ENCODE assay signal across 9 cellular contexts in the genomic region with DNA sequence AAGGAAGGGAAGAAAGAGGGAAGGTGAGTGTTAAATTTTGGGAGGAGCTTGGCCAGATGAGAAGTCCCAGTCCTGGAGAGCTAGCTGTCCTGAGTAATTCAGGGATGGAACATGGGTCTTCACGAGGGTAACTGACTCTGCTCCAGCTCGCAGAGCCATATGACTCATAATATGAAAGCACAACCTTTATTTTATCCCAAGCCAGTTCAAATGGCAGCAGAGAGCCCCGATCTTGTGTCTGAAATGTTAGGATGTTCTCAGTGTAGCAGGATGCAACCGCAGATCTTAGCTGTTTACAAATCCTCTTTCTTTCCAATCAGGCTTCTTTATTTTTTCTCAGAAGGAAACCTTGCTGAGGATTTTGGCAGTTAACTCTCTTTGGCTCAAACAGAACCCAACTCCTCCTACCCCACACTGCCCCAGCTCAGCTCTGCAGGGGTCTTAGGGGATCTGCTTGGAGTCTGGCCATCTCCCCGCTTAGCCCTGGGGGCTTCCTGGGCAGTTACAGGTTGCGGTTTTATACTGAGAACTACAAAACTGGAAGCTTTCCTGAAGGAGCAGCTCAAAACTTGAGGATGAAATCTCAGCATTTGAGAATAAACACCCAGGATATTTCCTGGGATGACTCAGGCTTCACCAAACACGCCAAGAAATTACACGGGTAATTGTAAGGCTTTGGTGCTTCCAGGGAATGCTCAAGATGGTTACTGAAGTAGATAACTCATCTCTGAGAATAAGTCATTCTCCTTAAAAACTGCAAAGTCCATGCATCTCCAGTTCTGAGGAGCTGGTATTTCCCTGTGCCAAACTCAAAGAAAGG.
DNase-seq lines count a peak whose midpoint lies in the region; ATAC-seq and TF ChIP-seq lines count a peak whose summit lies in the region.
"Had no signal": no experiment of that assay in that cellular context is flagged by ENCODE, and none has a peak within 500 bp of the region (broad histone marks: within the 10 kb centered on the region; RNA-seq: fewer than 3 reads in every experiment).

No MANE protein-coding gene starts in this region.

- in situ Hi-C loops in GM13977 (cut with MboI; ENCODE audit: low pct_unique_long_range_greater_than_20kb, low sequenced_read_pairs, unreplicated experiment), result no loop called here

- peak overlapping the region; percentile 76 for H3K4me3 Mint-ChIP-seq in HFFc6

- peak overlapping the region; percentile 88 to 94 for H3K27ac ChIP-seq in breast epithelium
- H3K27ac ChIP-seq in thoracic aorta, result peak overlapping the region; percentile 75 to 77

- H3K27me3 ChIP-seq in breast epithelium (no peaks in the 10 kb centered on the region), thoracic aorta (replicated peaks; ENCODE audit: insufficient read depth) (no peaks in the 10 kb centered on the region)

- TF ChIP-seq CTCF in HFFc6 (IDR thresholded peaks at IDR 0.05) (no peak), breast epithelium (IDR thresholded peaks at IDR 0.05) (no peak), thoracic aorta (IDR thresholded peaks at IDR 0.05) (no peak), GM13977 (IDR thresholded peaks at IDR 0.05; ENCODE audit: extremely low read depth, insufficient read depth, missing control alignments) (no peak)

- DNase-seq in HFFc6, result peak; percentile 88
- DNase-seq in breast epithelium (ENCODE audit: low spot score in 2 of 2), result peak in 1 of 2 donors; percentile 52
- DNase-seq in kidney tubule cell (ENCODE audit: low spot score), result peak; percentile 88
- no peak for DNase-seq in thoracic aorta (ENCODE audit: low spot score)
- no peak for DNase-seq in GM13977 (ENCODE audit: low spot score)
- DNase-seq in NCI-H69 (lab: John Stamatoyannopoulos, UW), result no peak
- DNase-seq in SKM-1 treated with dmso at 0.1 percent for 144 hours (lab: John Stamatoyannopoulos, UW; ENCODE audit: unreplicated experiment), result no peak
- DNase-seq: NCI-H1417 treated with DMSO at 0.1 percent for 48 hours had no signal

- peaks cover 0 to 3% of the 10 kb centered on the region in 2 donors for H3K4me1 ChIP-seq in breast epithelium
- H3K4me1 ChIP-seq in thoracic aorta (ENCODE audit: control insufficient read depth in 1 of 2, low read depth in 2 of 2), result peaks cover 33 to 64% of the 10 kb centered on the region in 2 donors

- peaks cover 48% of the 10 kb centered on the region for H3K4me1 Mint-ChIP-seq in HFFc6 (ENCODE audit: low read depth)

- no peak for TF ChIP-seq POLR2A in breast epithelium (IDR thresholded peaks at IDR 0.05)

- ATAC-seq in thoracic aorta (ENCODE audit: insufficient number of reproducible peaks, low FRiP score, low read depth), result peak; percentile 29
- no peak for ATAC-seq in GM18520 (IDR thresholded peaks at IDR 0.05; ENCODE audit: unreplicated experiment)

- no peaks in the 10 kb centered on the region; the same call in 1 of the 2 replicates for H3K27me3 Mint-ChIP-seq in HFFc6 (ENCODE audit: insufficient read depth)

- H3K4me3 ChIP-seq in breast epithelium, result peak overlapping the region in 2 of 3 donors; percentile 12 to 27
- H3K4me3 ChIP-seq in thoracic aorta, result peak overlapping the region; percentile 17

- H3K27ac Mint-ChIP-seq in HFFc6, result peak overlapping the region; percentile 89

- peaks cover 7 to 10% of the 10 kb centered on the region in 2 donors for H3K9me3 ChIP-seq in breast epithelium
- H3K9me3 ChIP-seq in thoracic aorta, result peaks cover 6% of the 10 kb centered on the region

- H3K36me3 Mint-ChIP-seq in HFFc6 (ENCODE audit: low read depth), result peaks cover 38% of the 10 kb centered on the region

- H3K9me3 Mint-ChIP-seq in HFFc6, result peaks cover 31% of the 10 kb centered on the region

- H3K36me3 ChIP-seq in breast epithelium (no peaks in the 10 kb centered on the region), thoracic aorta (no peaks in the 10 kb centered on the region)

- intact Hi-C loops in breast epithelium (cut with DNase I; ENCODE audit: low total_unique reads), result no loop called here

Comparison
In these comparisons a context has a peak if more than half of its experiments do, and no peak if none do; other contexts are left out.
1. DNase-seq: peak in HFFc6 (single experiment) and kidney tubule cell (single experiment); none in thoracic aorta (single experiment), GM13977 (single experiment), NCI-H69 (single experiment) and SKM-1 treated with dmso at 0.1 percent for 144 hours (single experiment).